Comparison of ENCODE assay signal across 17 cellular contexts in genomic region chr20:4836935-4837334, GRCh38. TPM values are rescaled to one million over a fixed set of nuclear protein-coding genes. Genes with fewer than 3 reads are reported as not detected.
DNase-seq lines count a peak whose midpoint lies in the region; ATAC-seq and TF ChIP-seq lines count a peak whose summit lies in the region.
"Had no signal": no experiment of that assay in that cellular context is flagged by ENCODE, and none has a peak within 500 bp of the region (broad histone marks: within the 10 kb centered on the region; RNA-seq: fewer than 3 reads in every experiment).

No MANE protein-coding gene starts in this region.

- H3K36me3 ChIP-seq in SJCRH30 (no peaks in the 10 kb centered on the region), psoas muscle (ENCODE audit: insufficient read depth in 1 of 2, low read depth in 1 of 2) (no peaks in the 10 kb centered on the region), uterus (no peaks in the 10 kb centered on the region)
- H3K36me3 ChIP-seq: BE2C had no signal

- H3K4me3 ChIP-seq in SJCRH30 (no peak overlapping the region), psoas muscle (no peak overlapping the region), uterus (no peak overlapping the region)

- no peak for TF ChIP-seq CTCF in psoas muscle (IDR thresholded peaks at IDR 0.05)
- TF ChIP-seq CTCF in uterus (IDR thresholded peaks at IDR 0.05), result no peak
- no peak for TF ChIP-seq CTCF in CD4-positive, alpha-beta T cell (IDR thresholded peaks at IDR 0.05)

- intact Hi-C loops in left cardiac atrium (cut with DNase I) (no loop called here), psoas muscle (cut with DNase I) (no loop called here), uterus (cut with DNase I; ENCODE audit: low total_unique reads) (no loop called here)
- intact Hi-C loops in CD4-positive, alpha-beta T cell (cut with DNase I, micrococcal nuclease), result no loop called here

- no peak overlapping the region for H3K4me3 Mint-ChIP-seq in CD4-positive, alpha-beta T cell
- H3K4me3 Mint-ChIP-seq: CD8-positive, alpha-beta T cell had no signal

- POLR2A ChIA-PET in CD4-positive, alpha-beta T cell (lab: Charles Lee), result interaction anchor here (0.6 to 1.0 kb wide), 3 partner anchors 9 to 725 kb away, joined by 3 to 5 read pairs (median 3); no protein-coding TSS in a partner anchor

- peaks cover 9% of the 10 kb centered on the region for H3K4me1 ChIP-seq in SJCRH30
- no peaks in the 10 kb centered on the region for H3K4me1 ChIP-seq in psoas muscle
- H3K4me1 ChIP-seq in uterus, result peaks cover 5 to 15% of the 10 kb centered on the region in 2 donors
- H3K4me1 ChIP-seq: BE2C had no signal

- H3K4me1 Mint-ChIP-seq in CD4-positive, alpha-beta T cell (ENCODE audit: low read depth), result no peaks in the 10 kb centered on the region

- CTCF ChIA-PET in CD4-positive, alpha-beta T cell (lab: Charles Lee), result no interaction called here

- peaks cover 3% of the 10 kb centered on the region for H3K9me3 Mint-ChIP-seq in CD4-positive, alpha-beta T cell

- no peak for TF ChIP-seq POLR2A in uterus (IDR thresholded peaks at IDR 0.05)

- no peaks in the 10 kb centered on the region for H3K27me3 Mint-ChIP-seq in CD4-positive, alpha-beta T cell

- no peaks in the 10 kb centered on the region for H3K36me3 Mint-ChIP-seq in CD4-positive, alpha-beta T cell (ENCODE audit: low read depth)
- H3K36me3 Mint-ChIP-seq: CD8-positive, alpha-beta T cell had no signal

- H3K27ac ChIP-seq in SJCRH30 (no peak overlapping the region), psoas muscle (no peak overlapping the region), uterus (peak overlapping the region; percentile 57 to 70)
- H3K27ac ChIP-seq in CD4-positive, alpha-beta T cell (ENCODE audit: low read depth, low read length), result no peak overlapping the region

- no peak overlapping the region for H3K27ac Mint-ChIP-seq in CD4-positive, alpha-beta T cell
- H3K27ac Mint-ChIP-seq: CD8-positive, alpha-beta T cell had no signal

- whole genome bisulfite sequencing in psoas muscle, 3 donors, result 22 to 43% (median 29%) methylated on average over 4 of the region's 4 CpGs

- no peaks in the 10 kb centered on the region for H3K9me3 ChIP-seq in SJCRH30 (replicated peaks)
- H3K9me3 ChIP-seq in psoas muscle, result no peaks in the 10 kb centered on the region
- no peaks in the 10 kb centered on the region for H3K9me3 ChIP-seq in uterus
- H3K9me3 ChIP-seq in CD4-positive, alpha-beta T cell (ENCODE audit: control insufficient read depth, low read length), result no peaks in the 10 kb centered on the region
- H3K9me3 ChIP-seq: BE2C had no signal

- H3K27me3 ChIP-seq in SJCRH30 (no peaks in the 10 kb centered on the region), psoas muscle (ENCODE audit: insufficient read depth in 3 of 3, low read length in 2 of 3) (peaks cover 0 to 12% (median 0%) of the 10 kb centered on the region in 3 donors), uterus (no peaks in the 10 kb centered on the region)
- no peaks in the 10 kb centered on the region for H3K27me3 ChIP-seq in CD4-positive, alpha-beta T cell (ENCODE audit: control insufficient read depth, insufficient read depth, low read length)

- peak; percentile 59 to 78 for DNase-seq in SJCRH30
- no peak for DNase-seq in left cardiac atrium
- DNase-seq in psoas muscle, result no peak
- peak in 1 of 2 donors; percentile 44 for DNase-seq in uterus
- DNase-seq in stimulated activated CD4-positive, alpha-beta T cell treated with anti-CD3 and anti-CD28 coated beads, Interleukin-15, amount 100 ng/mL, for 24 hours, result no peak
- DNase-seq in activated CD4-positive, CD25-positive, alpha-beta regulatory T cell (lab: John Stamatoyannopoulos, UW), result no peak
- no peak for DNase-seq in CD4-positive, alpha-beta T cell
- DNase-seq: ACHN; BE2C; CD8-positive, alpha-beta T cell; DMS79 treated with DMSO at 0.1 percent for 48 hours; GOT3; NCI-H1048; NCI-H146; NCI-H2081 treated with DMSO at 0.1 percent for 48 hours; NCI-H2227 treated with DMSO at 0.1 percent for 48 hours; NCI-H526 treated with DMSO at 0.1 percent for 48 hours had no signal

- ATAC-seq in left cardiac atrium, result peak; percentile 16 to 29
- ATAC-seq in psoas muscle, result peak in 3 of 4 donors; percentile 51 to 62 (median 57)
- no peak for ATAC-seq in CD4-positive, alpha-beta T cell (ENCODE audit: poor library complexity)
- ATAC-seq: CD8-positive, alpha-beta T cell had no signal

RNA-seq across cellular contexts. Expression of gene RASSF2, which starts 13.5 kb away (rescaled TPM):
- total RNA-seq in SJCRH30 (2014; rRNA removed; shearing (Covaris generic)), result 0.89 and 1.4 TPM in 2 replicates
- total RNA-seq in left cardiac atrium (1 to 10 TPM; 7.5 to 9.7 TPM), psoas muscle (1 to 10 TPM; 2.0 to 2.8 (median 2.2) TPM), uterus (100 to 1,000 TPM in 1 of 4 donors, 10 to 100 TPM in 3; 17.1 to 130 (median 26.1) TPM)
- polyA plus RNA-seq in psoas muscle, result 1 to 10 TPM in 1 of 3 donors, under 1 TPM in 2; 0.34 to 1.3 (median 0.71) TPM
- total RNA-seq in CD4-positive, alpha-beta T cell, result 10 to 100 TPM; 19.7 to 20.0 TPM

Comparison
In these comparisons a context has a peak if more than half of its experiments do, and no peak if none do; other contexts are left out.
1. DNase-seq: peak in SJCRH30 (2 of 2); none in left cardiac atrium (single experiment), psoas muscle (0 of 2), stimulated activated CD4-positive, alpha-beta T cell treated with anti-CD3 and anti-CD28 coated beads, Interleukin-15, amount 100 ng/mL, for 24 hours (single experiment), activated CD4-positive, CD25-positive, alpha-beta regulatory T cell (0 of 4) and CD4-positive, alpha-beta T cell (0 of 10).
2. H3K27ac ChIP-seq: peak in uterus (2 of 2); none in SJCRH30 (single experiment), psoas muscle (single experiment) and CD4-positive, alpha-beta T cell (single experiment).